1 cellular context compared by ENCODE assay signal in the genomic region with DNA sequence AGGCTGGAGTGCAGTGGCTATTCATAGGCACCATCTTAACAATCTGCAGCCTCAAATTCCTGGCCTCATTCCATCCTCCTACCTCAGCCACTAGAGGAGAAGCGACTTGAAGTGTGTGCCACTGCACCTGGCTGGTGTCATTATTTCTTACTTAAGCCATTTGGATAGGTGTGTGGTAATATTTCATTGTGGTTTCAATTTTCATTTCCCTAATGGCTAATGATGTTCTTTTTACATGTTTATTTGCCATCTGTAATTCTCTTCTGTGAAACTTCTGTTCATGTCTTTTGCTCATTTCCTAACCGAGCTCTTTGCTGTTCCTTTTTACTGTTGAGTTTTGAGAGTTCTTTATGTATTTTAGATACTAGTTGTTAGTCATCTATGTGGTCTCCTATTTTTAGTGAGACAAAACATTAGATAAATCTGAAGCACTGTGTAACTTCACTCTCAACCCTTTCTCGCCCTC.
TF ChIP-seq lines count a peak whose summit lies in the region.

No MANE protein-coding gene starts in this region.

TF ChIP-seq in WTC11, 78 proteins besides CTCF, POLR2A, EP300 and RAD21 (continued from another document):
- TF ChIP-seq, protein P1, sequence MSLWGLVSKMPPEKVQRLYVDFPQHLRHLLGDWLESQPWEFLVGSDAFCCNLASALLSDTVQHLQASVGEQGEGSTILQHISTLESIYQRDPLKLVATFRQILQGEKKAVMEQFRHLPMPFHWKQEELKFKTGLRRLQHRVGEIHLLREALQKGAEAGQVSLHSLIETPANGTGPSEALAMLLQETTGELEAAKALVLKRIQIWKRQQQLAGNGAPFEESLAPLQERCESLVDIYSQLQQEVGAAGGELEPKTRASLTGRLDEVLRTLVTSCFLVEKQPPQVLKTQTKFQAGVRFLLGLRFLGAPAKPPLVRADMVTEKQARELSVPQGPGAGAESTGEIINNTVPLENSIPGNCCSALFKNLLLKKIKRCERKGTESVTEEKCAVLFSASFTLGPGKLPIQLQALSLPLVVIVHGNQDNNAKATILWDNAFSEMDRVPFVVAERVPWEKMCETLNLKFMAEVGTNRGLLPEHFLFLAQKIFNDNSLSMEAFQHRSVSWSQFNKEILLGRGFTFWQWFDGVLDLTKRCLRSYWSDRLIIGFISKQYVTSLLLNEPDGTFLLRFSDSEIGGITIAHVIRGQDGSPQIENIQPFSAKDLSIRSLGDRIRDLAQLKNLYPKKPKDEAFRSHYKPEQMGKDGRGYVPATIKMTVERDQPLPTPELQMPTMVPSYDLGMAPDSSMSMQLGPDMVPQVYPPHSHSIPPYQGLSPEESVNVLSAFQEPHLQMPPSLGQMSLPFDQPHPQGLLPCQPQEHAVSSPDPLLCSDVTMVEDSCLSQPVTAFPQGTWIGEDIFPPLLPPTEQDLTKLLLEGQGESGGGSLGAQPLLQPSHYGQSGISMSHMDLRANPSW (CRISPR knock-in tag; conservative IDR thresholded peaks at IDR 0.05; ENCODE audit: low read depth), result no peak
- no peak for TF ChIP-seq OVOL2 (CRISPR knock-in tag; IDR thresholded peaks at IDR 0.05; ENCODE audit: borderline replicate concordance)
- TF ChIP-seq E2F1 (CRISPR knock-in tag; IDR thresholded peaks at IDR 0.05), result no peak
